Comparison of ENCODE assay signal across 25 cellular contexts in the genomic region with DNA sequence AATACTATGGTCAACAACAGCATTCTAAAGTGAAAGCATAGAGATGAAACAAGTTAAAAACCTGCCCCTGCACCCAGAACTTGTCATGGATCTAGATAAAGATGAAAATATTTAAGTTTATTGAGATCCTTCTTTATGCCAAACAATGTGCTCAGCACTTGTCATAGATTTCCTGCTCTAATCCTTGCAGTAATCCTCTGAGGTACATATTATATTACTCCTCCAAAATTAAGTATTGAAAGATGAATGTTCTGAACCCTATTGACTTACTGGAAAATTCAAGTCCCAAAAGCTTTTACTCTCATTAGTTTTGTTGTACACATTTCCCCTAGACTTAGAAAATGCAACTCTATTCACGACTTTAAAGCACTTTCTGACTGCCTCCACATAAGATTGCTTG.
"Had no signal": no experiment of that assay in that cellular context is flagged by ENCODE, and none has a peak within 500 bp of the region (broad histone marks: within the 10 kb centered on the region; RNA-seq: fewer than 3 reads in every experiment).

No MANE protein-coding gene starts in this region.

- H3K4me3 ChIP-seq: adrenal gland, dorsolateral prefrontal cortex, esophagus muscularis mucosa, gastroesophageal sphincter, thoracic aorta, vagina had no signal

- H3K9me3 ChIP-seq: adrenal gland, esophagus muscularis mucosa, gastroesophageal sphincter, thoracic aorta, vagina had no signal

- H3K36me3 ChIP-seq: adrenal gland, esophagus muscularis mucosa, gastroesophageal sphincter, thoracic aorta, vagina had no signal

- H3K27ac Mint-ChIP-seq: activated CD8-positive, alpha-beta T cell treated with anti-CD3 and anti-CD28 coated beads, Interleukin-2, amount 10 ng/mL, durations not matched to agents 7 days and 5 days; activated naive CD4-positive, alpha-beta T cell treated with anti-CD3 and anti-CD28 coated beads, Interleukin-2, amount 50 U/mL, for 24 hours; activated T-helper 1 cell treated with anti-CD3 and anti-CD28 coated beads, Interleukin-12 subunit alpha, Interleukin-12 subunit beta, Interleukin-2, Interleukin-4 antibody, amounts not matched to agents 30 ng/mL and 10 ng/mL and 1 ng/mL, durations not matched to agents 14 hours and 24 hours and 36 hours; nephron progenitor cell; stimulated activated memory B cell treated with anti-CD40 and anti-IgM and Interleukin-4, amounts not matched to agents 10 μg/mL and 1 μg/mL and 100 μg/mL, for 72 hours; type B pancreatic cell had no signal

- ATAC-seq: activated CD8-positive, alpha-beta T cell treated with anti-CD3 and anti-CD28 coated beads, Interleukin-2, amount 10 ng/mL, durations not matched to agents 7 days and 5 days; effector memory CD8-positive, alpha-beta T cell; gastroesophageal sphincter; left ventricle myocardium superior; sciatic nerve; stimulated activated memory B cell treated with anti-CD40 and anti-IgM and Interleukin-4, amounts not matched to agents 10 μg/mL and 1 μg/mL and 100 μg/mL, for 72 hours had no signal

- H3K4me1 ChIP-seq: adrenal gland, parathyroid adenoma had no signal

- H3K4me3 Mint-ChIP-seq: activated CD8-positive, alpha-beta T cell treated with anti-CD3 and anti-CD28 coated beads, Interleukin-2, amount 10 ng/mL, durations not matched to agents 7 days and 5 days; activated naive CD4-positive, alpha-beta T cell treated with anti-CD3 and anti-CD28 coated beads, Interleukin-2, amount 50 U/mL, for 24 hours; activated T-helper 1 cell treated with anti-CD3 and anti-CD28 coated beads, Interleukin-12 subunit alpha, Interleukin-12 subunit beta, Interleukin-2, Interleukin-4 antibody, amounts not matched to agents 30 ng/mL and 10 ng/mL and 1 ng/mL, durations not matched to agents 14 hours and 24 hours and 36 hours; nephron progenitor cell; stimulated activated memory B cell treated with anti-CD40 and anti-IgM and Interleukin-4, amounts not matched to agents 10 μg/mL and 1 μg/mL and 100 μg/mL, for 72 hours; type B pancreatic cell had no signal

- FAIRE-seq: astrocyte had no signal

- H3K27ac ChIP-seq: adrenal gland, dorsolateral prefrontal cortex, esophagus muscularis mucosa, gastroesophageal sphincter, parathyroid adenoma, thoracic aorta, vagina had no signal

- H3K27me3 ChIP-seq: adrenal gland, dorsolateral prefrontal cortex, esophagus muscularis mucosa, gastroesophageal sphincter, vagina had no signal

- H2AFZ ChIP-seq: parathyroid adenoma had no signal

- DNase-seq: activated CD4-positive, alpha-beta T cell treated with anti-CD3 and anti-CD28 coated beads for 48 hours; activated CD4-positive, CD25-positive, alpha-beta regulatory T cell; activated CD8-positive, alpha-beta T cell treated with anti-CD3 and anti-CD28 coated beads, Interleukin-2, amount 10 ng/mL, durations not matched to agents 7 days and 5 days; activated gamma-delta T cell treated with Interleukin-2 at 50 U/mL for 16 hours; adrenal gland; central memory CD4-positive, alpha-beta T cell; dorsolateral prefrontal cortex; effector memory CD8-positive, alpha-beta T cell; head of caudate nucleus; hypothalamus; left ventricle myocardium superior; nephron progenitor cell; small intestine; stimulated activated CD4-positive, alpha-beta T cell treated with anti-CD3 and anti-CD28 coated beads, Interleukin-15, amount 100 ng/mL, for 24 hours had no signal

- H3K9me3 Mint-ChIP-seq: activated naive CD4-positive, alpha-beta T cell treated with anti-CD3 and anti-CD28 coated beads, Interleukin-2, amount 50 U/mL, for 24 hours; effector memory CD8-positive, alpha-beta T cell; nephron progenitor cell; stimulated activated memory B cell treated with anti-CD40 and anti-IgM and Interleukin-4, amounts not matched to agents 10 μg/mL and 1 μg/mL and 100 μg/mL, for 72 hours; type B pancreatic cell had no signal

- H3K27me3 Mint-ChIP-seq: activated naive CD4-positive, alpha-beta T cell treated with anti-CD3 and anti-CD28 coated beads, Interleukin-2, amount 50 U/mL, for 24 hours; effector memory CD8-positive, alpha-beta T cell; stimulated activated memory B cell treated with anti-CD40 and anti-IgM and Interleukin-4, amounts not matched to agents 10 μg/mL and 1 μg/mL and 100 μg/mL, for 72 hours; type B pancreatic cell had no signal

- H3K9ac ChIP-seq: parathyroid adenoma had no signal
